ENCODE assay signal across 37 cellular contexts in the genomic region with DNA sequence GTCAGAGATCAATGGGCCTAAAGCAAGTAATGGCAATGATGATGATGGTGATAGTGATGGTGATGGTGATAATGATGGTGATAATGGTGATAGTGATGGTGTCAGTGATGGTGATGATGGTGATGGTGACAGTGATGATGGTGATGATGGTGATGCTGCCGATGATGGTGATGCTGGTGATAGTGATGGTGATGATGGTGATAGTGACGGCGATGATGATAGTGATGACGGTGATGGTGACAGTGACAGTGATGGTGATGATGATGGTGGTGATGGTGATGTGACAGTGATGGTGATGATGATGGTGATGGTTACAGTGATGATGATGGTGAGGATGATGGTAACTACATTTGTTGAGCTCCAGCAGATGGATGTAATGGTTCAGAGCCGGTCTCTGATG. TPM values are rescaled to one million over a fixed set of nuclear protein-coding genes. Genes with fewer than 3 reads are reported as not detected.
"Had no signal": no experiment of that assay in that cellular context is flagged by ENCODE, and none has a peak within 500 bp of the region (broad histone marks: within the 10 kb centered on the region; RNA-seq: fewer than 3 reads in every experiment).

No MANE protein-coding gene starts in this region.

- H3K36me3 ChIP-seq: colonic mucosa, esophagus squamous epithelium, heart right ventricle, left lung, ovary, spleen, thoracic aorta, tibial nerve, upper lobe of left lung, uterus had no signal

- H3K9me3 Mint-ChIP-seq: dendritic cell treated with granulocyte-macrophage colony-stimulating factor and Interleukin-4, amounts not matched to agents 40 ng/mL and 50 ng/mL, for 4 days; nephron; stimulated activated memory B cell treated with anti-CD40 and anti-IgM and Interleukin-4, amounts not matched to agents 10 μg/mL and 1 μg/mL and 100 μg/mL, for 72 hours had no signal

- ATAC-seq: heart right ventricle; left cardiac atrium; left lung; naive thymus-derived CD4-positive, alpha-beta T cell; psoas muscle; right cardiac atrium; stimulated activated memory B cell treated with anti-CD40 and anti-IgM and Interleukin-4, amounts not matched to agents 10 μg/mL and 1 μg/mL and 100 μg/mL, for 72 hours; stimulated activated naive CD8-positive, alpha-beta T cell treated with anti-CD3 and anti-CD28 coated beads, Interleukin-15, Interleukin-2, amounts not matched to agents 100 U/mL and 50 U/mL, for 24 hours had no signal

- H3K4me3 Mint-ChIP-seq: dendritic cell treated with granulocyte-macrophage colony-stimulating factor and Interleukin-4, amounts not matched to agents 40 ng/mL and 50 ng/mL, for 4 days; naive thymus-derived CD4-positive, alpha-beta T cell; nephron; stimulated activated memory B cell treated with anti-CD40 and anti-IgM and Interleukin-4, amounts not matched to agents 10 μg/mL and 1 μg/mL and 100 μg/mL, for 72 hours had no signal

- H3K36me3 Mint-ChIP-seq: naive thymus-derived CD4-positive, alpha-beta T cell; stimulated activated memory B cell treated with anti-CD40 and anti-IgM and Interleukin-4, amounts not matched to agents 10 μg/mL and 1 μg/mL and 100 μg/mL, for 72 hours had no signal

- H3K27me3 ChIP-seq: colonic mucosa, ovary, tibial nerve, upper lobe of left lung had no signal

- H3K4me3 ChIP-seq: colonic mucosa, esophagus squamous epithelium, heart right ventricle, left lung, ovary, psoas muscle, skin epidermis, spleen, thoracic aorta, tibial nerve, upper lobe of left lung, uterus had no signal

- H3K9me3 ChIP-seq: colonic mucosa, esophagus squamous epithelium, heart right ventricle, left lung, ovary, psoas muscle, spleen, thoracic aorta, tibial nerve, upper lobe of left lung, uterus had no signal

- H3K4me1 ChIP-seq: colonic mucosa, esophagus squamous epithelium, left lung, psoas muscle, tibial nerve, uterus had no signal

- H3K27ac ChIP-seq: colonic mucosa, esophagus squamous epithelium, heart right ventricle, left lung, ovary, psoas muscle, skin epidermis, spleen, thoracic aorta, tibial nerve, upper lobe of left lung, uterus had no signal

- FAIRE-seq: endothelial cell of umbilical vein, islet of Langerhans had no signal

- H3K27ac Mint-ChIP-seq: dendritic cell treated with granulocyte-macrophage colony-stimulating factor and Interleukin-4, amounts not matched to agents 40 ng/mL and 50 ng/mL, for 4 days; naive thymus-derived CD4-positive, alpha-beta T cell; nephron; stimulated activated memory B cell treated with anti-CD40 and anti-IgM and Interleukin-4, amounts not matched to agents 10 μg/mL and 1 μg/mL and 100 μg/mL, for 72 hours had no signal

- DNase-seq: colonic mucosa; effector CD8-positive, alpha-beta T cell; esophagus squamous epithelium; foreskin melanocyte; glutamatergic neuron; heart right ventricle; hippocampal formation; left cardiac atrium; left lung; mammary epithelial cell; mesendoderm; midbrain; naive thymus-derived CD4-positive, alpha-beta T cell; occipital lobe; ovary; posterior cingulate gyrus; psoas muscle; right cardiac atrium; spleen; stimulated activated CD4-positive, alpha-beta T cell treated with anti-CD3 and anti-CD28 coated beads, Interleukin-4, amount 100 ng/mL, for 4 hours; stimulated activated naive CD8-positive, alpha-beta T cell treated with anti-CD3 and anti-CD28 coated beads, Interleukin-15, Interleukin-2, amounts not matched to agents 100 U/mL and 50 U/mL, for 24 hours; substantia nigra; upper lobe of left lung; uterus had no signal

- H3K4me1 Mint-ChIP-seq: nephron; stimulated activated memory B cell treated with anti-CD40 and anti-IgM and Interleukin-4, amounts not matched to agents 10 μg/mL and 1 μg/mL and 100 μg/mL, for 72 hours had no signal

RNA-seq across cellular contexts. Expression of gene OR4D1, which starts 30.8 kb away (rescaled TPM):
- total RNA-seq: colonic mucosa, endothelial cell of umbilical vein, epithelial cell of proximal tubule, esophagus squamous epithelium, kidney epithelial cell, left cardiac atrium, left lung, mammary epithelial cell, mucosa of gallbladder, ovary, psoas muscle, renal cortical epithelial cell, right cardiac atrium, thoracic aorta, tibial nerve, upper lobe of left lung, uterus had no signal
- polyA plus RNA-seq: endothelial cell of umbilical vein, heart right ventricle, mammary epithelial cell, right cardiac atrium had no signal

RNA-seq across cellular contexts. Expression of gene OR4D2, which starts 49.4 kb away (rescaled TPM):
- total RNA-seq: colonic mucosa; endothelial cell of umbilical vein; epithelial cell of proximal tubule; esophagus squamous epithelium; heart right ventricle; kidney epithelial cell; left cardiac atrium; left lung; lower leg skin; mammary epithelial cell; mucosa of gallbladder; naive thymus-derived CD4-positive, alpha-beta T cell; occipital lobe; ovary; psoas muscle; renal cortical epithelial cell; right cardiac atrium; spleen; thoracic aorta; tibial nerve; upper lobe of left lung; uterus had no signal
- polyA plus RNA-seq: endothelial cell of umbilical vein; heart right ventricle; mammary epithelial cell; naive thymus-derived CD4-positive, alpha-beta T cell; ovary; psoas muscle; right cardiac atrium; spleen had no signal
